ENCODE assay signal across 15 cellular contexts in genomic region chr2:16629770-16630169, GRCh38.
"Had no signal": no experiment of that assay in that cellular context is flagged by ENCODE, and none has a peak within 500 bp of the region (broad histone marks: within the 10 kb centered on the region; RNA-seq: fewer than 3 reads in every experiment).

No MANE protein-coding gene starts in this region.

- DNase-seq: activated CD4-positive, CD25-positive, alpha-beta regulatory T cell treated with anti-CD3 and anti-CD28 coated beads, Interleukin-2, amount 50 U/mL, for 72 hours; activated naive CD4-positive, alpha-beta T cell treated with Interleukin-2 at 50 U/mL for 16 hours; activated T-cell treated with anti-CD3 and anti-CD28 coated beads for 4 hours; dermis blood vessel endothelial cell; effector memory CD8-positive, alpha-beta T cell; foreskin melanocyte; heart left ventricle; left colon; lower lobe of right lung; midbrain; stimulated activated CD4-positive, alpha-beta T cell treated with anti-CD3 and anti-CD28 coated beads, Interleukin-2, amount 100 ng/mL, for 48 hours; T-helper 9 cell; transverse colon had no signal

- H3K9me3 ChIP-seq: ascending aorta, heart left ventricle, lower lobe of right lung, transverse colon had no signal

- ATAC-seq: left colon had no signal

- H3K27me3 Mint-ChIP-seq: effector memory CD8-positive, alpha-beta T cell; stimulated activated naive B cell treated with anti-CD40 and anti-IgM and Interleukin-4, amounts not matched to agents 10 μg/mL and 1 μg/mL and 100 μg/mL, for 72 hours had no signal

- H3K9me3 Mint-ChIP-seq: effector memory CD8-positive, alpha-beta T cell; stimulated activated naive B cell treated with anti-CD40 and anti-IgM and Interleukin-4, amounts not matched to agents 10 μg/mL and 1 μg/mL and 100 μg/mL, for 72 hours had no signal
